Comparison of ENCODE assay signal across 10 cellular contexts in genomic region chr3:48991851-48992545, GRCh38. TPM values are rescaled to one million over a fixed set of nuclear protein-coding genes. Genes with fewer than 3 reads are reported as not detected.
A peak's percentile ranks its signal among the peaks of the same experiment; 100 is the strongest.
DNase-seq lines count a peak whose midpoint lies in the region; ATAC-seq and TF ChIP-seq lines count a peak whose summit lies in the region.
"Had no signal": no experiment of that assay in that cellular context is flagged by ENCODE, and none has a peak within 500 bp of the region (broad histone marks: within the 10 kb centered on the region; RNA-seq: fewer than 3 reads in every experiment).

No MANE protein-coding gene starts in this region.

- H3K4me1 ChIP-seq in BLaER1: peaks cover 55% of the 10 kb centered on the region
- H3K4me1 ChIP-seq in KMS-11 (ENCODE audit: low read depth, poor library complexity, severe bottlenecking): peaks cover 16% of the 10 kb centered on the region
- peaks cover 13 to 23% of the 10 kb centered on the region in 2 donors for H3K4me1 ChIP-seq in neuronal stem cell (ENCODE audit: control insufficient read depth in 2 of 2, insufficient read depth in 1 of 2, low read depth in 1 of 2, low read length in 2 of 2)
- H3K4me1 ChIP-seq in mucosa of descending colon (ENCODE audit: low read depth): peaks cover 25% of the 10 kb centered on the region

- H3K9ac ChIP-seq in BLaER1 (no peak overlapping the region), KMS-11 (no peak overlapping the region), neuronal stem cell (ENCODE audit: low read depth, low read length, poor library complexity) (peak overlapping the region; percentile 55)

- H2AFZ ChIP-seq in KMS-11 (ENCODE audit: low read depth) (no peak overlapping the region), neuronal stem cell (ENCODE audit: low read length) (no peak overlapping the region)

- no peak overlapping the region for H3K18ac ChIP-seq in neuronal stem cell (ENCODE audit: low read length)

- H4K8ac ChIP-seq in neuronal stem cell (ENCODE audit: low read depth, low read length): no peak overlapping the region

- ATAC-seq in mucosa of descending colon (no peak), left lobe of liver (no peak)

- peaks cover 11% of the 10 kb centered on the region; the same call in 1 of the 2 replicates for H3K79me2 ChIP-seq in KMS-11 (ENCODE audit: insufficient read depth, low read depth)

- peak overlapping the region; percentile 85; the same call in 1 of the 2 replicates for H3K4me3 ChIP-seq in BLaER1
- H3K4me3 ChIP-seq in KMS-11 (IDR thresholded peaks at IDR 0.05; ENCODE audit: insufficient read depth, low read depth, low read length): no peak overlapping the region
- H3K4me3 ChIP-seq in neuronal stem cell (ENCODE audit: low read length in 2 of 2): no peak overlapping the region
- H3K4me3 ChIP-seq in mucosa of descending colon: no peak overlapping the region
- H3K4me3 ChIP-seq in WERI-Rb-1 (ENCODE audit: low read depth, low read length): no peak overlapping the region

- H3K27me3 ChIP-seq in BLaER1 (peaks cover 28% of the 10 kb centered on the region; the same call in 1 of the 2 replicates), KMS-11 (ENCODE audit: insufficient read depth, low read depth) (no peaks in the 10 kb centered on the region), neuronal stem cell (ENCODE audit: control insufficient read depth in 3 of 3, insufficient read depth in 3 of 3, low read depth in 1 of 3, low read length in 3 of 3) (no peaks in the 10 kb centered on the region), WERI-Rb-1 (ENCODE audit: insufficient read depth, low read depth, severe bottlenecking) (no peaks in the 10 kb centered on the region)
- H3K27me3 ChIP-seq: esophagus squamous epithelium had no signal

- H3K23ac ChIP-seq in neuronal stem cell (ENCODE audit: low read depth, low read length, poor library complexity): no peak overlapping the region

- H2BK15ac ChIP-seq in neuronal stem cell (ENCODE audit: low read length): no peak overlapping the region

- H3K27ac ChIP-seq in BLaER1 (no peak overlapping the region), KMS-11 (no peak overlapping the region), cingulate gyrus (ENCODE audit: low read depth, low read length) (peak overlapping the region; percentile 97), neuronal stem cell (replicated peaks; ENCODE audit: low read length) (no peak overlapping the region), WERI-Rb-1 (no peak overlapping the region)

- H3K79me1 ChIP-seq in neuronal stem cell (ENCODE audit: low read depth, low read length): peaks cover 10% of the 10 kb centered on the region

- WGBS in neuronal stem cell (ENCODE audit: extremely low coverage in 2 of 2, insufficient read length in 2 of 2, insufficient replicate concordance in 1 of 2), 2 donors: no CpG with 5 or more reads among the region's 5 CpGs

- H2AK5ac ChIP-seq in neuronal stem cell (ENCODE audit: low read depth, low read length): peak overlapping the region; percentile 10

- H3K4ac ChIP-seq in neuronal stem cell (ENCODE audit: low read length): no peak overlapping the region

- peaks cover 20% of the 10 kb centered on the region for H3K36me3 ChIP-seq in BLaER1
- H3K36me3 ChIP-seq in KMS-11 (ENCODE audit: insufficient read depth): no peaks in the 10 kb centered on the region
- H3K36me3 ChIP-seq in neuronal stem cell (replicated peaks in 1 of 2; ENCODE audit: control insufficient read depth in 2 of 2, insufficient read depth in 2 of 2, low read length in 2 of 2): peaks cover 2 to 26% of the 10 kb centered on the region in 2 donors
- H3K36me3 ChIP-seq in mucosa of descending colon (ENCODE audit: low read depth): no peaks in the 10 kb centered on the region
- peaks cover 29% of the 10 kb centered on the region for H3K36me3 ChIP-seq in WERI-Rb-1

- no peak overlapping the region for H2BK120ac ChIP-seq in neuronal stem cell (ENCODE audit: low read depth, low read length)

- intact Hi-C loops in mucosa of descending colon (cut with DNase I, micrococcal nuclease): no loop called here

- no peak overlapping the region for H3K14ac ChIP-seq in neuronal stem cell (ENCODE audit: low read length)

- H3K4me2 ChIP-seq in BLaER1 (peak overlapping the region; percentile 99), KMS-11 (peak overlapping the region; percentile 74; the same call in 1 of the 2 replicates), neuronal stem cell (ENCODE audit: insufficient read depth, low read length, poor library complexity, severe bottlenecking) (peak overlapping the region; percentile 19)

- TF ChIP-seq CTCF in KMS-11 (conservative IDR thresholded peaks at IDR 0.05; ENCODE audit: low read depth, low read length) (no peak), mucosa of descending colon (IDR thresholded peaks at IDR 0.05) (no peak), WERI-Rb-1 (IDR thresholded peaks at IDR 0.05; ENCODE audit: low read depth, low read length) (no peak)

- H3K9me3 ChIP-seq in BLaER1 (no peaks in the 10 kb centered on the region), neuronal stem cell (replicated peaks in 1 of 2; ENCODE audit: control insufficient read depth in 2 of 2, insufficient read depth in 1 of 2, low read depth in 1 of 2, low read length in 2 of 2) (no peaks in the 10 kb centered on the region), mucosa of descending colon (no peaks in the 10 kb centered on the region), WERI-Rb-1 (ENCODE audit: severe bottlenecking) (no peaks in the 10 kb centered on the region)
- H3K9me3 ChIP-seq: esophagus squamous epithelium had no signal

- no peak overlapping the region for H2BK5ac ChIP-seq in neuronal stem cell (ENCODE audit: low read length)

- no peaks in the 10 kb centered on the region for H4K20me1 ChIP-seq in BLaER1
- H4K20me1 ChIP-seq in KMS-11 (ENCODE audit: insufficient read depth): no peaks in the 10 kb centered on the region

- no peak overlapping the region for H4K91ac ChIP-seq in neuronal stem cell (ENCODE audit: low read depth, low read length, poor library complexity)

- no peak for DNase-seq in neuronal stem cell (ENCODE audit: low spot score)
- no peak for DNase-seq in retina
- no peak for DNase-seq in mucosa of descending colon
- no peak for DNase-seq in left lobe of liver (ENCODE audit: low spot score)
- DNase-seq in WERI-Rb-1: no peak
- DNase-seq: esophagus squamous epithelium; stimulated activated naive CD4-positive, alpha-beta T cell had no signal

- H2BK12ac ChIP-seq in neuronal stem cell (ENCODE audit: low read length): no peak overlapping the region

RNA-seq across cellular contexts. Expression of gene P4HTM, which starts 2.0 kb away (rescaled TPM):
- 29.0 TPM for polyA plus RNA-seq in neuronal stem cell (2013, experiment 1 of 2)
- 25.5 TPM for polyA plus RNA-seq in neuronal stem cell (2013, experiment 2 of 2)
- total RNA-seq in mucosa of descending colon: 10 to 100 TPM; 40.2 to 60.6 (median 41.4) TPM
- 13.7 TPM for total RNA-seq in left lobe of liver

RNA-seq across cellular contexts. Expression of gene WDR6, which starts 15.2 kb away (rescaled TPM):
- polyA plus RNA-seq in neuronal stem cell (2013, experiment 1 of 2): 80.4 TPM
- polyA plus RNA-seq in neuronal stem cell (2013, experiment 2 of 2): 80.3 TPM
- 100 to 1,000 TPM in 2 of 3 donors, 10 to 100 TPM in 1; 98.5 to 205 (median 165) TPM for total RNA-seq in mucosa of descending colon
- total RNA-seq in left lobe of liver: 79.5 TPM

RNA-seq across cellular contexts. Expression of gene DALRD3, which starts 26.4 kb away (rescaled TPM):
- 39.9 TPM for polyA plus RNA-seq in neuronal stem cell (2013, experiment 1 of 2)
- polyA plus RNA-seq in neuronal stem cell (2013, experiment 2 of 2): 41.4 TPM
- total RNA-seq in mucosa of descending colon: 10 to 100 TPM; 16.7 to 32.7 (median 18.9) TPM
- 8.6 TPM for total RNA-seq in left lobe of liver

RNA-seq across cellular contexts. Expression of gene NDUFAF3, which starts 29.9 kb away (rescaled TPM):
- 57.2 TPM for polyA plus RNA-seq in neuronal stem cell (2013, experiment 1 of 2)
- 56.0 TPM for polyA plus RNA-seq in neuronal stem cell (2013, experiment 2 of 2)
- total RNA-seq in mucosa of descending colon: 10 to 100 TPM; 61.0 to 69.9 (median 63.2) TPM
- 44.2 TPM for total RNA-seq in left lobe of liver

RNA-seq across cellular contexts. Expression of gene IMPDH2, which starts 37.2 kb away (rescaled TPM):
- 290 TPM for polyA plus RNA-seq in neuronal stem cell (2013, experiment 1 of 2)
- polyA plus RNA-seq in neuronal stem cell (2013, experiment 2 of 2): 282 TPM
- total RNA-seq in mucosa of descending colon: 100 to 1,000 TPM; 113 to 146 (median 114) TPM
- 38.6 TPM for total RNA-seq in left lobe of liver

Comparison
In these comparisons a context has a peak if more than half of its experiments do, and no peak if none do; other contexts are left out.
1. H3K4me2 ChIP-seq: peak in every context shown above with its lines; median percentile 99 in BLaER1; 74 in KMS-11; 19 in neuronal stem cell.